ENCODE assay signal across 16 cellular contexts in the genomic region with DNA sequence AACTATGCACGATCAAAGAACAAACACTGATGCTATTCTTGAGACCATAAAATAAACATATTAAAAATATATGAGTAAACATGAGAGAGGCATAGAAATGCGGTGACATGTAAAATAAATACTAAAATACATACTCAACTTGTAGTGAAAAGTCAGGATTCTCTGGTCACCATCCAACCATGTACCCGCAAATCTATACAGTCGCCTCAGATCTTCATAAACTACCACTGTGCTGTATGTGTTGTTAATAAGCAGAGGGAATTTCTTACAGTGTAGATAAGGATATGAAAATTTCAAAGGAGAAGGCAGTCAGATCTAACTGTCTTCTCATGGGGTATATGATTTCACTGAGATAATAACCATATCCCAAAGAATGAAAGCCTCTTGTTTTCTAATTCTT.
A peak's percentile ranks its signal among the peaks of the same experiment; 100 is the strongest.
DNase-seq lines count a peak whose midpoint lies in the region; ATAC-seq and TF ChIP-seq lines count a peak whose summit lies in the region.
"Had no signal": no experiment of that assay in that cellular context is flagged by ENCODE, and none has a peak within 500 bp of the region (broad histone marks: within the 10 kb centered on the region; RNA-seq: fewer than 3 reads in every experiment).

No MANE protein-coding gene starts in this region.

- H3K9me3 Mint-ChIP-seq in HFFc6 (peaks cover 17% of the 10 kb centered on the region; the same call in 1 of the 2 replicates), nephron (peaks cover 15% of the 10 kb centered on the region)
- H3K9me3 Mint-ChIP-seq in activated T-helper 17 cell treated with anti-CD3 and anti-CD28 coated beads, Interleukin-2, amount 50 U/mL, for 72 hours = no peaks in the 10 kb centered on the region
- H3K9me3 Mint-ChIP-seq in activated CD4-positive, alpha-beta T cell treated with anti-CD3 and anti-CD28 coated beads, Interleukin-2, amount 10 ng/mL, durations not matched to agents 24 days and 14 days = no peaks in the 10 kb centered on the region

- H3K36me3 Mint-ChIP-seq in HFFc6 (ENCODE audit: low read depth) (peaks cover 18% of the 10 kb centered on the region), nephron (ENCODE audit: low read depth) (no peaks in the 10 kb centered on the region)
- no peaks in the 10 kb centered on the region for H3K36me3 Mint-ChIP-seq in activated T-helper 17 cell treated with anti-CD3 and anti-CD28 coated beads, Interleukin-2, amount 50 U/mL, for 72 hours (ENCODE audit: low read depth)
- no peaks in the 10 kb centered on the region for H3K36me3 Mint-ChIP-seq in activated CD4-positive, alpha-beta T cell treated with anti-CD3 and anti-CD28 coated beads, Interleukin-2, amount 10 ng/mL, durations not matched to agents 24 days and 14 days (ENCODE audit: low read depth)
- H3K36me3 Mint-ChIP-seq: CD4-positive, alpha-beta memory T cell had no signal

- no peak overlapping the region for H3K4me3 ChIP-seq in adipocyte (ENCODE audit: low read length)
- H3K4me3 ChIP-seq: GM12878, MG63 had no signal

- no peaks in the 10 kb centered on the region for H3K36me3 ChIP-seq in adipocyte (ENCODE audit: control insufficient read depth, insufficient read depth, low read length, severe bottlenecking)
- H3K36me3 ChIP-seq: MG63 had no signal

- H3K27ac Mint-ChIP-seq in HFFc6 (peak overlapping the region; percentile 81; the same call in 1 of the 2 replicates), nephron (peak overlapping the region; percentile 52 to 77 (median 75))
- H3K27ac Mint-ChIP-seq in activated T-helper 17 cell treated with anti-CD3 and anti-CD28 coated beads, Interleukin-2, amount 50 U/mL, for 72 hours = no peak overlapping the region
- H3K27ac Mint-ChIP-seq in activated CD4-positive, alpha-beta T cell treated with anti-CD3 and anti-CD28 coated beads, Interleukin-2, amount 10 ng/mL, durations not matched to agents 24 days and 14 days = no peak overlapping the region
- H3K27ac Mint-ChIP-seq: CD4-positive, alpha-beta memory T cell had no signal

- no peak for ATAC-seq in HG03571 (IDR thresholded peaks at IDR 0.05; ENCODE audit: unreplicated experiment)
- no peak for ATAC-seq in activated T-helper 17 cell treated with anti-CD3 and anti-CD28 coated beads, Interleukin-2, amount 50 U/mL, for 72 hours (replicated peaks)
- ATAC-seq: GM12878 had no signal

- peaks cover 21% of the 10 kb centered on the region for H3K9me3 ChIP-seq in adipocyte (ENCODE audit: control insufficient read depth, low read length)
- H3K9me3 ChIP-seq: MG63 had no signal

- H3K4me1 Mint-ChIP-seq in HFFc6 (ENCODE audit: low read depth) (peaks cover 51% of the 10 kb centered on the region), nephron (peaks cover 43% of the 10 kb centered on the region)
- no peaks in the 10 kb centered on the region for H3K4me1 Mint-ChIP-seq in activated T-helper 17 cell treated with anti-CD3 and anti-CD28 coated beads, Interleukin-2, amount 50 U/mL, for 72 hours
- H3K4me1 Mint-ChIP-seq in activated CD4-positive, alpha-beta T cell treated with anti-CD3 and anti-CD28 coated beads, Interleukin-2, amount 10 ng/mL, durations not matched to agents 24 days and 14 days = no peaks in the 10 kb centered on the region
- H3K4me1 Mint-ChIP-seq: CD4-positive, alpha-beta memory T cell had no signal

- H3K9ac ChIP-seq in adipocyte (ENCODE audit: low read length) = peak overlapping the region; percentile 8

- no peaks in the 10 kb centered on the region for H3K27me3 Mint-ChIP-seq in HFFc6 (ENCODE audit: insufficient read depth)
- H3K27me3 Mint-ChIP-seq in nephron (ENCODE audit: low read depth) = no peaks in the 10 kb centered on the region
- no peaks in the 10 kb centered on the region for H3K27me3 Mint-ChIP-seq in activated T-helper 17 cell treated with anti-CD3 and anti-CD28 coated beads, Interleukin-2, amount 50 U/mL, for 72 hours
- H3K27me3 Mint-ChIP-seq in activated CD4-positive, alpha-beta T cell treated with anti-CD3 and anti-CD28 coated beads, Interleukin-2, amount 10 ng/mL, durations not matched to agents 24 days and 14 days = no peaks in the 10 kb centered on the region
- H3K27me3 Mint-ChIP-seq: CD4-positive, alpha-beta memory T cell had no signal

- TF ChIP-seq CTCF in HFFc6 (IDR thresholded peaks at IDR 0.05) = no peak
- no peak for TF ChIP-seq CTCF in nephron (IDR thresholded peaks at IDR 0.05; ENCODE audit: unreplicated experiment in 3 of 3)

- H3K4me1 ChIP-seq in adipocyte (ENCODE audit: control insufficient read depth, insufficient read depth, low read length) = peaks cover 38% of the 10 kb centered on the region

- intact Hi-C loops in activated CD4-positive, alpha-beta T cell treated with anti-CD3 and anti-CD28 coated beads, Interleukin-2, amount 10 ng/mL, durations not matched to agents 24 days and 14 days (cut with micrococcal nuclease) = no loop called here

- H3K4me3 Mint-ChIP-seq in HFFc6 (no peak overlapping the region), nephron (peak overlapping the region in 2 of 3 experiments; percentile 27 to 54)
- no peak overlapping the region for H3K4me3 Mint-ChIP-seq in activated T-helper 17 cell treated with anti-CD3 and anti-CD28 coated beads, Interleukin-2, amount 50 U/mL, for 72 hours
- H3K4me3 Mint-ChIP-seq in activated CD4-positive, alpha-beta T cell treated with anti-CD3 and anti-CD28 coated beads, Interleukin-2, amount 10 ng/mL, durations not matched to agents 24 days and 14 days = no peak overlapping the region
- H3K4me3 Mint-ChIP-seq: CD4-positive, alpha-beta memory T cell had no signal

- DNase-seq in HFFc6 (no peak), adipocyte (ENCODE audit: low read depth) (no peak), NCI-H1417 (lab: John Stamatoyannopoulos, UW) (no peak)
- no peak for DNase-seq in activated CD4-positive, alpha-beta T cell treated with anti-CD3 and anti-CD28 coated beads, Interleukin-2, amount 10 ng/mL, durations not matched to agents 24 days and 14 days
- DNase-seq: CD4-positive, alpha-beta memory T cell; DND-41; GOT3; KG1; NCI-H2081 treated with DMSO at 0.1 percent for 48 hours; NCI-H524; Right ventricle myocardium superior had no signal

- no peaks in the 10 kb centered on the region for H3K27me3 ChIP-seq in adipocyte (replicated peaks; ENCODE audit: control insufficient read depth, insufficient read depth, low read length)
- H3K27me3 ChIP-seq: MG63 had no signal

Comparison
In these comparisons a context has a peak if more than half of its experiments do, and no peak if none do; other contexts are left out.
1. H3K27ac Mint-ChIP-seq: peak in HFFc6 (single experiment) and nephron (3 of 3); none in activated T-helper 17 cell treated with anti-CD3 and anti-CD28 coated beads, Interleukin-2, amount 50 U/mL, for 72 hours (single experiment) and activated CD4-positive, alpha-beta T cell treated with anti-CD3 and anti-CD28 coated beads, Interleukin-2, amount 10 ng/mL, durations not matched to agents 24 days and 14 days (single experiment).
2. H3K4me3 Mint-ChIP-seq: peak in nephron (2 of 3); none in HFFc6 (single experiment), activated T-helper 17 cell treated with anti-CD3 and anti-CD28 coated beads, Interleukin-2, amount 50 U/mL, for 72 hours (single experiment) and activated CD4-positive, alpha-beta T cell treated with anti-CD3 and anti-CD28 coated beads, Interleukin-2, amount 10 ng/mL, durations not matched to agents 24 days and 14 days (single experiment).